Comparison of ENCODE assay signal across 8 cellular contexts in genomic region chr14:70416717-70417349, GRCh38. TPM values are rescaled to one million over a fixed set of nuclear protein-coding genes. Genes with fewer than 3 reads are reported as not detected.
A peak's percentile ranks its signal among the peaks of the same experiment; 100 is the strongest.
DNase-seq lines count a peak whose midpoint lies in the region; ATAC-seq and TF ChIP-seq lines count a peak whose summit lies in the region.

SYNJ2BP (minus strand) TSS chr14:70417090; CDS start chr14:70416963, 127 bp downstream.

- H3K27me3 Mint-ChIP-seq in activated naive CD8-positive, alpha-beta T cell treated with anti-CD3 and anti-CD28 coated beads, Interleukin-2, amount 50 U/mL, for 24 hours = peaks cover 4% of the 10 kb centered on the region

- H2AFZ ChIP-seq in Karpas-422 (ENCODE audit: low read length) (peak within 1 kb of the TSS; percentile 69), SK-N-SH (ENCODE audit: low read depth) (peak within 1 kb of the TSS; percentile 98)

- H3K27me3 ChIP-seq in Karpas-422 (ENCODE audit: low read length) (no peaks in the 10 kb centered on the region), SK-N-SH (ENCODE audit: insufficient read depth) (no peaks in the 10 kb centered on the region), ovary (no peaks in the 10 kb centered on the region), thoracic aorta (replicated peaks; ENCODE audit: insufficient read depth) (no peaks in the 10 kb centered on the region)

- H3K4me1 ChIP-seq in Karpas-422 (ENCODE audit: low read length) (peaks cover 9% of the 10 kb centered on the region), SK-N-SH (ENCODE audit: control insufficient read depth in 1 of 2, insufficient read depth in 2 of 2, low read depth in 1 of 2, low read length in 1 of 2) (peaks cover 2 to 4% of the 10 kb centered on the region in 2 experiments; a peak in 2 of 4 replicates), ovary (ENCODE audit: insufficient read depth) (peaks cover 3% of the 10 kb centered on the region), thoracic aorta (ENCODE audit: control insufficient read depth in 1 of 2, low read depth in 2 of 2) (peaks cover 4 to 10% of the 10 kb centered on the region in 2 donors)

- TF ChIP-seq EP300 in SK-N-SH (IDR thresholded peaks at IDR 0.05; ENCODE audit: borderline replicate concordance in 1 of 2, low read depth in 1 of 2, low read length in 1 of 2) (no peak), ovary (IDR thresholded peaks at IDR 0.05) (no peak)

- H3K4me3 Mint-ChIP-seq in activated naive CD8-positive, alpha-beta T cell treated with anti-CD3 and anti-CD28 coated beads, Interleukin-2, amount 50 U/mL, for 24 hours = peak within 1 kb of the TSS; percentile 93

- H3F3A ChIP-seq in SK-N-SH (replicated peaks; ENCODE audit: insufficient read depth) = no peaks in the 10 kb centered on the region

- H3K36me3 ChIP-seq in Karpas-422 (ENCODE audit: insufficient read depth, low read length) (0 out of 2 replicates have a peak, but pooled peaks cover 2% of the 10 kb centered on the region), SK-N-SH (replicated peaks in 1 of 2; ENCODE audit: control insufficient read depth in 1 of 2, insufficient read depth in 2 of 2, low read length in 1 of 2) (peaks cover 0 to 11% of the 10 kb centered on the region in 2 experiments), ovary (no peaks in the 10 kb centered on the region), thoracic aorta (no peaks in the 10 kb centered on the region)

- 0% methylated on average over 22 of the region's 23 CpGs for WGBS in SK-N-SH (ENCODE audit: low lambda C conversion rate)
- WGBS in ovary, 3 donors = 1% methylated on average over 23 of the region's 23 CpGs

- peaks cover 20% of the 10 kb centered on the region for H3K4me1 Mint-ChIP-seq in activated naive CD8-positive, alpha-beta T cell treated with anti-CD3 and anti-CD28 coated beads, Interleukin-2, amount 50 U/mL, for 24 hours

- H3K9me2 ChIP-seq in Karpas-422 (replicated peaks; ENCODE audit: insufficient read depth, low read length) (no peaks in the 10 kb centered on the region), SK-N-SH (no peaks in the 10 kb centered on the region)

- H3K9ac ChIP-seq in Karpas-422 (ENCODE audit: low read length) = peak within 1 kb of the TSS; percentile 61
- peak within 1 kb of the TSS; percentile 74 for H3K9ac ChIP-seq in SK-N-SH

- no peaks in the 10 kb centered on the region for H4K20me1 ChIP-seq in Karpas-422 (ENCODE audit: insufficient read depth, low read depth, low read length)
- no peaks in the 10 kb centered on the region for H4K20me1 ChIP-seq in SK-N-SH (ENCODE audit: insufficient read depth)

- peak; percentile 13 for DNase-seq in NK-92 treated with Interleukin-12 subunit alpha and Interleukin-12 subunit beta, amount 100 ng/mL, for 24 hours (lab: John Stamatoyannopoulos, UW)
- DNase-seq in NK-92 (lab: John Stamatoyannopoulos, UW; ENCODE audit: unreplicated experiment) = no peak
- DNase-seq in Karpas-422 = peak; percentile 74
- DNase-seq in SK-N-SH = peak; percentile 80
- DNase-seq in activated naive CD8-positive, alpha-beta T cell treated with anti-CD3 and anti-CD28 coated beads, Interleukin-2, amount 50 U/mL, for 24 hours = peak; percentile 53
- peak; percentile 89 for DNase-seq in cardiac septum (ENCODE audit: low spot score)
- DNase-seq in ovary = peak; percentile 53 to 72 (median 60)
- peak; percentile 6 for DNase-seq in thoracic aorta (ENCODE audit: low spot score)

- TF ChIP-seq CTCF in SK-N-SH (IDR thresholded peaks at IDR 0.05) (no peak), ovary (IDR thresholded peaks at IDR 0.05) (no peak), thoracic aorta (IDR thresholded peaks at IDR 0.05) (no peak)

- no peaks in the 10 kb centered on the region for H3K9me3 ChIP-seq in Karpas-422 (ENCODE audit: low read length)
- H3K9me3 ChIP-seq in SK-N-SH = no peaks in the 10 kb centered on the region
- no peaks in the 10 kb centered on the region for H3K9me3 ChIP-seq in ovary
- no peaks in the 10 kb centered on the region for H3K9me3 ChIP-seq in thoracic aorta

- TF ChIP-seq POLR2A in ovary (IDR thresholded peaks at IDR 0.05) = no peak

- peak within 1 kb of the TSS; percentile 85 for H3K27ac Mint-ChIP-seq in activated naive CD8-positive, alpha-beta T cell treated with anti-CD3 and anti-CD28 coated beads, Interleukin-2, amount 50 U/mL, for 24 hours

- H3K36me3 Mint-ChIP-seq in activated naive CD8-positive, alpha-beta T cell treated with anti-CD3 and anti-CD28 coated beads, Interleukin-2, amount 50 U/mL, for 24 hours (ENCODE audit: low read depth) = no peaks in the 10 kb centered on the region

- CTCF ChIA-PET in SK-N-SH (lab: Yijun Ruan, JAX) = interaction anchor here (1.2 kb wide), 1 partner anchor 540 kb away, joined by 3 read pairs; no protein-coding TSS in a partner anchor

- H3K4me2 ChIP-seq in Karpas-422 (ENCODE audit: low read depth, low read length, poor library complexity, severe bottlenecking) = peak within 1 kb of the TSS; percentile 86
- peak within 1 kb of the TSS; percentile 72 for H3K4me2 ChIP-seq in SK-N-SH

- ATAC-seq in activated naive CD8-positive, alpha-beta T cell treated with anti-CD3 and anti-CD28 coated beads, Interleukin-2, amount 50 U/mL, for 24 hours = peak; percentile 63
- peak; percentile 48 for ATAC-seq in thoracic aorta (ENCODE audit: insufficient number of reproducible peaks, low FRiP score, low read depth)

- no peaks in the 10 kb centered on the region for H3K9me3 Mint-ChIP-seq in activated naive CD8-positive, alpha-beta T cell treated with anti-CD3 and anti-CD28 coated beads, Interleukin-2, amount 50 U/mL, for 24 hours

- TF ChIP-seq RAD21 in SK-N-SH (IDR thresholded peaks at IDR 0.05; ENCODE audit: low read length) = no peak

- H3K27ac ChIP-seq in Karpas-422 (ENCODE audit: low read length) (no peak within 1 kb of the TSS), SK-N-SH (ENCODE audit: low read depth in 2 of 2, low read length in 1 of 2) (peak within 1 kb of the TSS; percentile 42 to 77; a peak in 3 of 4 replicates), ovary (peak within 1 kb of the TSS in 1 of 2 donors; percentile 56), thoracic aorta (peak within 1 kb of the TSS; percentile 54 to 71)

- H3K79me2 ChIP-seq in Karpas-422 (ENCODE audit: low read length) = no peaks in the 10 kb centered on the region
- peaks cover 41% of the 10 kb centered on the region for H3K79me2 ChIP-seq in SK-N-SH (ENCODE audit: insufficient read depth)

- H3K4me3 ChIP-seq in Karpas-422 (ENCODE audit: low read length) (peak within 1 kb of the TSS; percentile 70), SK-N-SH (ENCODE audit: low read depth in 2 of 2, low read length in 1 of 2) (peak within 1 kb of the TSS; percentile 91 to 96), ovary (peak within 1 kb of the TSS; percentile 66), thoracic aorta (peak within 1 kb of the TSS; percentile 99)

- POLR2A ChIA-PET in SK-N-SH (lab: Yijun Ruan, JAX) = interaction anchor here (0.6 kb wide), 1 partner anchor 128 kb away, joined by 3 read pairs; no protein-coding TSS in a partner anchor

- intact Hi-C loops in cardiac septum (cut with DNase I) (no loop called here), ovary (cut with DNase I) (no loop called here)

TF ChIP-seq in SK-N-SH, 30 proteins besides CTCF, POLR2A, EP300 and RAD21 (continues in another document):
- TF ChIP-seq RCOR1 (IDR thresholded peaks at IDR 0.05; ENCODE audit: low read length) = no peak; the same call in 1 of the 2 replicates
- TF ChIP-seq MAX (IDR thresholded peaks at IDR 0.05; ENCODE audit: low read depth) = peak; percentile 93
- TF ChIP-seq TEAD4 (IDR thresholded peaks at IDR 0.05; ENCODE audit: borderline replicate concordance, insufficient read depth) = no peak
- no peak for TF ChIP-seq EZH2phosphoT487 (IDR thresholded peaks at IDR 0.05; ENCODE audit: borderline replicate concordance, low read depth)
- TF ChIP-seq SIN3A (IDR thresholded peaks at IDR 0.05; ENCODE audit: borderline replicate concordance, low read depth, low read length) = 0 out of 2 replicates have a peak, but pooled peaks have one; percentile 43
- TF ChIP-seq IRF3 (IDR thresholded peaks at IDR 0.05; ENCODE audit: low read depth, low read length) = no peak
- peak; percentile 77 for TF ChIP-seq POLR2AphosphoS5 (IDR thresholded peaks at IDR 0.05; ENCODE audit: low read depth, low read length)
- no peak for TF ChIP-seq NRF1 (IDR thresholded peaks at IDR 0.05; ENCODE audit: low read depth, low read length)
- TF ChIP-seq NFIC (IDR thresholded peaks at IDR 0.05; ENCODE audit: borderline replicate concordance) = no peak
- peak; percentile 50; the same call in 1 of the 2 replicates for TF ChIP-seq TAF1 (IDR thresholded peaks at IDR 0.05; ENCODE audit: borderline replicate concordance, low read depth, low read length)
- TF ChIP-seq RXRA (IDR thresholded peaks at IDR 0.05; ENCODE audit: borderline replicate concordance, low read depth) = no peak
- no peak for TF ChIP-seq TCF12 (IDR thresholded peaks at IDR 0.05)

RNA-seq across cellular contexts. Expression of gene SYNJ2BP, which starts in this region (rescaled TPM):
- total RNA-seq in Karpas-422 (2014; rRNA removed; shearing (Covaris generic); ENCODE audit: low replicate concordance) = 5.7 and 7.7 TPM in 2 replicates
- polyA plus RNA-seq in SK-N-SH (2012; rRNA removed) (12.4 and 20.5 TPM in 2 replicates), ovary (10 to 100 TPM in 1 of 2 donors, 1 to 10 TPM in 1; 9.0 to 31.7 TPM)
- polyA plus RNA-seq in SK-N-SH (2012; cell fraction: cytosol; rRNA removed) = 17.1 and 19.3 TPM in 2 replicates
- 9.1 and 20.5 TPM in 2 replicates for polyA plus RNA-seq in SK-N-SH (2012; cell fraction: nucleus; rRNA removed)
- total RNA-seq in cardiac septum (48.6 TPM), ovary (10 to 100 TPM in 6 of 7 donors, 1 to 10 TPM in 1; 7.9 to 24.3 (median 20.6) TPM), thoracic aorta (10 to 100 TPM; 24.1 to 24.8 TPM)
